ENCODE assay signal across 9 cellular contexts in the genomic region with DNA sequence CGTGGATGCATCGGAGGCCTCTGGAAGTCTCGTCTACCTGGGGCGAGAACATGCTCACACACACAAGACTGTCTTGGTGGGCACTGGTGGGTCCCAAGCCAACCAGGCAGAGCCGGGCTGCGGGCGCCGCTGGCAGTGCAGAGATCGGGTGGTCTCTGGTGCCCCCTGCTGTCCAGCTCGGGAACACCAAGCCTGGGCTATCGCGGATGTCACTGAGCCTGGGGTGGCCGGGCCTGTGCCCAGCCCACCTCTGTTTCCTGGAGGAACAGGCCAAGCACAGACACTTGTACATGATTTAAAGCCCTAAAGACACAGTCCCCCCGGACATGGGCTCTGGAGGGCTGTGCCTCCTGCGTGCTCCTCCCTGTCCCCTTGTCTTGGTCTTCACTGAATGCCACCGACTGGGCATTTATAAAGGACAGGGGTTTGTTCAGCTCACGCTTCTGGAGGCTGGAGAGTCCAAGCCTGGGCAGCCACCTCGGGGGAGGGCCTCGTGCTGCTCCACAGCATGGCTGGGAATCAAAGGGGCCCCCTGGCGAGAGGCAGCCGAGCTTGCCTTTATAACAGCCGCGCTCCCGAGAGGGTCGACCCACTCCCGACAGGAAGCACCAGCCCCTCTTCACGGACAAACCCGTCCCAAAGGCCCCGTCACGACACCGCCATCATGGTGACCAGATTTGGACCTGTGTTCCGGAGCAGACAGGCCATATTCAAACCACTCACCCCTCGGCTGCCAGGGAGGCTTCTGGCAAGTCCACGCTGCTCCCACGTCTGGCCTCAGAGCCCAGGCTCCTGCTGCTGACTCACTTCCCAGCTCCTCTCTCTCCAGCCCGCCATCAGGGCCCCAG. TPM values are rescaled to one million over a fixed set of nuclear protein-coding genes. Genes with fewer than 3 reads are reported as not detected.
DNase-seq lines count a peak whose midpoint lies in the region; ATAC-seq, FAIRE-seq and TF ChIP-seq lines count a peak whose summit lies in the region.
"Had no signal": no experiment of that assay in that cellular context is flagged by ENCODE, and none has a peak within 500 bp of the region (broad histone marks: within the 10 kb centered on the region; RNA-seq: fewer than 3 reads in every experiment).

No MANE protein-coding gene starts in this region.

- DNase-seq in AG04449 (ENCODE audit: low read depth, low spot score) (no peak), GM18507 (ENCODE audit: extremely low spot score, insufficient read length, low read depth) (peak; percentile 60), MG63 (peak; percentile 48), amniotic stem cell (lab: John Stamatoyannopoulos, UW) (peak; percentile 21), right atrium auricular region (ENCODE audit: low spot score) (peak; percentile 70), sigmoid colon (peak; percentile 82)
- peak; percentile 58 for DNase-seq in T-helper 2 cell treated with Interferon-gamma antibody and Interleukin-4, amounts not matched to agents 5 μg/mL and 100 μg/mL, for 36 hours (ENCODE audit: low spot score)

- CTCF ChIA-PET in AG04449 (lab: Yijun Ruan, JAX), result interaction anchor here (0.7 to 9.6 kb wide), 32 partner anchors 8 to 1777 kb away, joined by 3 to 227 read pairs (median 4); a partner anchor contains a TSS

- no peaks in the 10 kb centered on the region for H3K27me3 Mint-ChIP-seq in T-helper 2 cell treated with Interferon-gamma antibody and Interleukin-4, amounts not matched to agents 5 μg/mL and 100 μg/mL, for 36 hours (ENCODE audit: low read depth)
- H3K27me3 Mint-ChIP-seq: stimulated activated naive CD8-positive, alpha-beta T cell treated with anti-CD3 and anti-CD28 coated beads, Interleukin-15, Interleukin-2, amounts not matched to agents 100 ng/mL and 50 ng/mL, for 24 hours had no signal

- no peak overlapping the region for H3K4me3 Mint-ChIP-seq in T-helper 2 cell treated with Interferon-gamma antibody and Interleukin-4, amounts not matched to agents 5 μg/mL and 100 μg/mL, for 36 hours
- H3K4me3 Mint-ChIP-seq: stimulated activated naive CD8-positive, alpha-beta T cell treated with anti-CD3 and anti-CD28 coated beads, Interleukin-15, Interleukin-2, amounts not matched to agents 100 ng/mL and 50 ng/mL, for 24 hours had no signal

- no peaks in the 10 kb centered on the region for H3K4me1 Mint-ChIP-seq in T-helper 2 cell treated with Interferon-gamma antibody and Interleukin-4, amounts not matched to agents 5 μg/mL and 100 μg/mL, for 36 hours (ENCODE audit: low read depth)

- H3K27me3 ChIP-seq in MG63, result no peaks in the 10 kb centered on the region
- H3K27me3 ChIP-seq in right atrium auricular region, result no peaks in the 10 kb centered on the region
- H3K27me3 ChIP-seq in sigmoid colon, result peaks cover 0 to 28% (median 9%) of the 10 kb centered on the region in 3 donors

- ATAC-seq in GM21529 (IDR thresholded peaks at IDR 0.05; ENCODE audit: unreplicated experiment), result no peak

- TF ChIP-seq POLR2A in sigmoid colon (IDR thresholded peaks at IDR 0.05), result no peak

- TF ChIP-seq CTCF in AG04449 (IDR thresholded peaks at IDR 0.05; ENCODE audit: insufficient read depth, low read length, missing control alignments) (peak; percentile 97), right atrium auricular region (IDR thresholded peaks at IDR 0.05) (peak; percentile 94 to 97), sigmoid colon (IDR thresholded peaks at IDR 0.05) (peak; percentile 89 to 97 (median 92))

- FAIRE-seq in GM18507 (lab: Jason Lieb, UNC), result peak; percentile 66

- H3K4me3 ChIP-seq in AG04449 (ENCODE audit: low read depth, low read length), result no peak overlapping the region
- no peak overlapping the region for H3K4me3 ChIP-seq in MG63
- H3K4me3 ChIP-seq in right atrium auricular region, result no peak overlapping the region
- H3K4me3 ChIP-seq in sigmoid colon, result no peak overlapping the region

- H3K27ac Mint-ChIP-seq in T-helper 2 cell treated with Interferon-gamma antibody and Interleukin-4, amounts not matched to agents 5 μg/mL and 100 μg/mL, for 36 hours, result no peak overlapping the region
- H3K27ac Mint-ChIP-seq: stimulated activated naive CD8-positive, alpha-beta T cell treated with anti-CD3 and anti-CD28 coated beads, Interleukin-15, Interleukin-2, amounts not matched to agents 100 ng/mL and 50 ng/mL, for 24 hours had no signal

- POLR2A ChIA-PET in AG04449 (lab: Yijun Ruan, JAX), result no interaction called here

- H3K9me3 Mint-ChIP-seq in T-helper 2 cell treated with Interferon-gamma antibody and Interleukin-4, amounts not matched to agents 5 μg/mL and 100 μg/mL, for 36 hours, result peaks cover 10% of the 10 kb centered on the region
- H3K9me3 Mint-ChIP-seq: stimulated activated naive CD8-positive, alpha-beta T cell treated with anti-CD3 and anti-CD28 coated beads, Interleukin-15, Interleukin-2, amounts not matched to agents 100 ng/mL and 50 ng/mL, for 24 hours had no signal

- 40 to 43% methylated on average over 36 of the region's 36 CpGs for WGBS in sigmoid colon, 2 donors

- no peaks in the 10 kb centered on the region for H3K36me3 Mint-ChIP-seq in T-helper 2 cell treated with Interferon-gamma antibody and Interleukin-4, amounts not matched to agents 5 μg/mL and 100 μg/mL, for 36 hours (ENCODE audit: low read depth)

- no peaks in the 10 kb centered on the region for H3K9me3 ChIP-seq in MG63
- H3K9me3 ChIP-seq in right atrium auricular region, result no peaks in the 10 kb centered on the region
- no peaks in the 10 kb centered on the region for H3K9me3 ChIP-seq in sigmoid colon

- H3K36me3 ChIP-seq in MG63, result no peaks in the 10 kb centered on the region
- no peaks in the 10 kb centered on the region for H3K36me3 ChIP-seq in right atrium auricular region
- H3K36me3 ChIP-seq in sigmoid colon, result no peaks in the 10 kb centered on the region

- TF ChIP-seq EP300 in sigmoid colon (IDR thresholded peaks at IDR 0.05), result no peak

- intact Hi-C loops in sigmoid colon (cut with DNase I), result loop anchor here (1.0 to 2.0 kb wide), 2 partner anchors 83 to 1109 kb away; no protein-coding TSS in a partner anchor

- H3K27ac ChIP-seq in right atrium auricular region (no peak overlapping the region), sigmoid colon (no peak overlapping the region)

- H3K4me1 ChIP-seq in right atrium auricular region (peaks cover 0 to 7% of the 10 kb centered on the region in 2 donors), sigmoid colon (peaks cover 0 to 7% (median 0%) of the 10 kb centered on the region in 4 donors)

RNA-seq across cellular contexts. Expression of a gene that starts 3.6 kb away (rescaled TPM):
- total RNA-seq in MG63 (2014; rRNA removed; shearing (Covaris generic); ENCODE audit: low replicate concordance), result not detected in 2 replicates
- total RNA-seq in right atrium auricular region (not detected), sigmoid colon (not detected)
- polyA plus RNA-seq in sigmoid colon, result not detected

RNA-seq across cellular contexts. Expression of a gene that starts 7.9 kb away (rescaled TPM):
- 141 and 491 TPM in 2 replicates for total RNA-seq in MG63 (2014; rRNA removed; shearing (Covaris generic); ENCODE audit: low replicate concordance)
- total RNA-seq in right atrium auricular region (100 to 1,000 TPM; 232 to 243 TPM), sigmoid colon (100 to 1,000 TPM; 235 to 376 (median 317) TPM)
- polyA plus RNA-seq in sigmoid colon, result 100 to 1,000 TPM; 238 to 458 (median 422) TPM
